ENCODE assay signal across 11 cellular contexts in the genomic region with DNA sequence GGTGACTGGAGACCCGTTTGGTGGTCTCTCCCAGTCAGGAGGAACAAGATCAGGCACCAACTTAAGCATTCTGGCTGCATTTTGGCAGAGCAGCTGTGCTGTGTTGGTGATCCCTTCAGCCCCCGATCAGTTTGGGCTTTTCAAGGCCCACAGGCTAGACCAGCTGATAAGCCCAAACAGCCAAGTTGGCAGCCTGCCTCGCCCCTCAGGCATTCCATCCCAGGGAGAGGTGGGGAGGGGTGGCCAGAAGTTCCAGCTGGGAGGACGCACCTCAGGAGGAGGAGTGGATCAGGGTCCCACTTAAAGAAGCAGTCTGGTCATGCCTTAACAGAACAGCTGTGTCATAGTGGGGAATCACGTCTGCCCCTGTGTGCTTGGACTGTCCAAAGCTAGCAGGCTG.
"Had no signal": no experiment of that assay in that cellular context is flagged by ENCODE, and none has a peak within 500 bp of the region (broad histone marks: within the 10 kb centered on the region; RNA-seq: fewer than 3 reads in every experiment).

No MANE protein-coding gene starts in this region.

- H3K27me3 ChIP-seq: neural progenitor cell, ovary, vagina had no signal

- H3K9ac ChIP-seq: neural progenitor cell had no signal

- H3K4me3 ChIP-seq: neural progenitor cell, ovary, skin epidermis, vagina had no signal

- DNase-seq: activated CD4-positive, alpha-beta T cell treated with anti-CD3 and anti-CD28 coated beads for 48 hours; activated naive CD4-positive, alpha-beta T cell treated with Interleukin-2 at 50 U/mL for 16 hours; activated naive CD8-positive, alpha-beta T cell treated with anti-CD3 and anti-CD28 coated beads, Interleukin-2, amount 50 U/mL, for 24 hours; central memory CD4-positive, alpha-beta T cell; effector memory CD4-positive, alpha-beta T cell; left colon had no signal

- ATAC-seq: activated naive CD8-positive, alpha-beta T cell treated with anti-CD3 and anti-CD28 coated beads, Interleukin-2, amount 50 U/mL, for 24 hours; left colon; WTC11 had no signal

- H3K36me3 ChIP-seq: neural progenitor cell, ovary, vagina had no signal

- H3K9me3 ChIP-seq: ovary, vagina had no signal

- H3K4me1 ChIP-seq: neural progenitor cell, vagina had no signal

- H3K27ac ChIP-seq: neural progenitor cell, ovary, skin epidermis, vagina had no signal
